In genomic region chr19:35518313-35518712, GRCh38 we compare ENCODE assay signal across 16 cellular contexts. TPM values are rescaled to one million over a fixed set of nuclear protein-coding genes. Genes with fewer than 3 reads are reported as not detected.
DNase-seq lines count a peak whose midpoint lies in the region; ATAC-seq and TF ChIP-seq lines count a peak whose summit lies in the region.
"Had no signal": no experiment of that assay in that cellular context is flagged by ENCODE, and none has a peak within 500 bp of the region (broad histone marks: within the 10 kb centered on the region; RNA-seq: fewer than 3 reads in every experiment).

No MANE protein-coding gene starts in this region.

- CTCF ChIA-PET in RWPE1 (lab: Yijun Ruan, JAX), result interaction anchor here (1.3 kb wide), 1 partner anchor 8 kb away, joined by 5 read pairs; no protein-coding TSS in a partner anchor

- no peak overlapping the region for H2AFZ ChIP-seq in fibroblast of lung (ENCODE audit: low read length)

- no peaks in the 10 kb centered on the region for H3K9me3 ChIP-seq in fibroblast of lung (ENCODE audit: control insufficient read depth, insufficient read depth, low read depth, low read length)
- H3K9me3 ChIP-seq: colonic mucosa had no signal

- H3K27me3 Mint-ChIP-seq in progenitor cell of endocrine pancreas, result peaks cover 25% of the 10 kb centered on the region
- peaks cover 10% of the 10 kb centered on the region for H3K27me3 Mint-ChIP-seq in glutamatergic neuron (ENCODE audit: unreplicated experiment)
- H3K27me3 Mint-ChIP-seq in naive thymus-derived CD8-positive, alpha-beta T cell, result peaks cover 7 to 37% (median 13%) of the 10 kb centered on the region in 5 donors

- H3K4me1 ChIP-seq in fibroblast of lung (ENCODE audit: control insufficient read depth, extremely low read depth, insufficient read depth, low read length), result peaks cover 11% of the 10 kb centered on the region
- H3K4me1 ChIP-seq: colonic mucosa had no signal

- TF ChIP-seq CTCF in RWPE1 (conservative IDR thresholded peaks at IDR 0.05; ENCODE audit: low read depth) (no peak), fibroblast of lung (conservative IDR thresholded peaks at IDR 0.05 in 1 of 2, IDR thresholded peaks at IDR 0.05 in 1 of 2; ENCODE audit: low read depth in 1 of 2, low read length in 2 of 2) (no peak), progenitor cell of endocrine pancreas (IDR thresholded peaks at IDR 0.05; ENCODE audit: unreplicated experiment) (no peak), glutamatergic neuron (IDR thresholded peaks at IDR 0.05; ENCODE audit: partially characterized antibody, unreplicated experiment) (no peak)

- peak overlapping the region; percentile 9; the same call in 1 of the 2 replicates for H3K27ac ChIP-seq in RWPE1
- peak overlapping the region; percentile 53 for H3K27ac ChIP-seq in fibroblast of lung (ENCODE audit: insufficient read depth, low read length)
- H3K27ac ChIP-seq: colonic mucosa had no signal

- H3K4me3 ChIP-seq in fibroblast of lung (replicated peaks in 1 of 4; ENCODE audit: control extremely low read depth in 1 of 4, insufficient read depth in 1 of 4, low read depth in 3 of 4, low read length in 4 of 4), result no peak overlapping the region
- H3K4me3 ChIP-seq: colonic mucosa had no signal

- H3K4me1 Mint-ChIP-seq in progenitor cell of endocrine pancreas (ENCODE audit: low read depth) (peaks cover 3% of the 10 kb centered on the region), glutamatergic neuron (ENCODE audit: low read depth, unreplicated experiment) (no peaks in the 10 kb centered on the region)
- no peaks in the 10 kb centered on the region for H3K4me1 Mint-ChIP-seq in naive thymus-derived CD8-positive, alpha-beta T cell
- H3K4me1 Mint-ChIP-seq: activated T-helper 17 cell treated with anti-CD3 and anti-CD28 coated beads, Interleukin-2, amount 50 U/mL, for 72 hours had no signal

- H3K9me3 Mint-ChIP-seq in progenitor cell of endocrine pancreas (ENCODE audit: low read depth) (no peaks in the 10 kb centered on the region), glutamatergic neuron (ENCODE audit: unreplicated experiment) (peaks cover 6% of the 10 kb centered on the region)
- H3K9me3 Mint-ChIP-seq in naive thymus-derived CD8-positive, alpha-beta T cell, result no peaks in the 10 kb centered on the region
- H3K9me3 Mint-ChIP-seq: activated T-helper 17 cell treated with anti-CD3 and anti-CD28 coated beads, Interleukin-2, amount 50 U/mL, for 72 hours had no signal

- no peaks in the 10 kb centered on the region for H3K27me3 ChIP-seq in fibroblast of lung (ENCODE audit: control insufficient read depth, insufficient read depth, low read length)
- H3K27me3 ChIP-seq: colonic mucosa had no signal

- no peaks in the 10 kb centered on the region for H3K79me2 ChIP-seq in fibroblast of lung (ENCODE audit: control insufficient read depth, insufficient read depth, low read length)

- no peaks in the 10 kb centered on the region for H4K20me1 ChIP-seq in fibroblast of lung (ENCODE audit: control insufficient read depth, extremely low read depth, insufficient read depth, low read length)

- peak overlapping the region; percentile 41 for H3K27ac Mint-ChIP-seq in progenitor cell of endocrine pancreas
- no peak overlapping the region for H3K27ac Mint-ChIP-seq in glutamatergic neuron (ENCODE audit: unreplicated experiment)
- no peak overlapping the region for H3K27ac Mint-ChIP-seq in naive thymus-derived CD8-positive, alpha-beta T cell
- H3K27ac Mint-ChIP-seq: activated T-helper 17 cell treated with anti-CD3 and anti-CD28 coated beads, Interleukin-2, amount 50 U/mL, for 72 hours had no signal

- H3K36me3 Mint-ChIP-seq in progenitor cell of endocrine pancreas (ENCODE audit: insufficient read depth) (no peaks in the 10 kb centered on the region), glutamatergic neuron (ENCODE audit: unreplicated experiment) (no peaks in the 10 kb centered on the region)
- no peaks in the 10 kb centered on the region for H3K36me3 Mint-ChIP-seq in naive thymus-derived CD8-positive, alpha-beta T cell

- DNase-seq in EL, result peak; percentile 96
- DNase-seq in RWPE1 (ENCODE audit: low spot score), result peak; percentile 43
- peak; percentile 92 for DNase-seq in fibroblast of lung (ENCODE audit: low read depth in 2 of 2)
- no peak for DNase-seq in progenitor cell of endocrine pancreas (ENCODE audit: low spot score, unreplicated experiment)
- DNase-seq in SKM-1 treated with dmso at 0.1 percent for 144 hours (lab: John Stamatoyannopoulos, UW; ENCODE audit: unreplicated experiment), result no peak
- DNase-seq in glutamatergic neuron, result no peak
- DNase-seq in naive thymus-derived CD8-positive, alpha-beta T cell, result no peak
- no peak for DNase-seq in NCI-H2171 (lab: John Stamatoyannopoulos, UW)
- DNase-seq: colonic mucosa; DMS 273 treated with DMSO at 0.1 percent for 48 hours; KBM-7; RPMI8226; stimulated activated CD4-positive, alpha-beta T cell treated with anti-CD3 and anti-CD28 coated beads, Interleukin-4, amount 100 ng/mL, for 24 hours had no signal

- POLR2A ChIA-PET in RWPE1 (lab: Yijun Ruan, JAX; ENCODE audit: low non-redundant PET), result no interaction called here
- POLR2A ChIA-PET in naive thymus-derived CD8-positive, alpha-beta T cell (lab: Charles Lee), result interaction anchor here (0.7 kb wide), 1 partner anchor 346 kb away, joined by 3 read pairs; no protein-coding TSS in a partner anchor

- H3K4me2 ChIP-seq in fibroblast of lung (ENCODE audit: extremely low read depth, insufficient read depth, low read length), result no peak overlapping the region

- H3K9ac ChIP-seq in fibroblast of lung (ENCODE audit: insufficient read depth, low read length), result no peak overlapping the region

- no peaks in the 10 kb centered on the region for H3K36me3 ChIP-seq in fibroblast of lung (ENCODE audit: control insufficient read depth, insufficient read depth, low read length)
- H3K36me3 ChIP-seq: colonic mucosa had no signal

- H3K4me3 Mint-ChIP-seq in progenitor cell of endocrine pancreas (ENCODE audit: low read depth) (no peak overlapping the region), glutamatergic neuron (ENCODE audit: unreplicated experiment) (no peak overlapping the region)
- no peak overlapping the region for H3K4me3 Mint-ChIP-seq in naive thymus-derived CD8-positive, alpha-beta T cell
- H3K4me3 Mint-ChIP-seq: activated T-helper 17 cell treated with anti-CD3 and anti-CD28 coated beads, Interleukin-2, amount 50 U/mL, for 72 hours had no signal

- no peak for ATAC-seq in naive thymus-derived CD8-positive, alpha-beta T cell
- ATAC-seq: activated CD4-positive, CD25-positive, alpha-beta regulatory T cell treated with anti-CD3 and anti-CD28 coated beads, Interleukin-2, amount 50 U/mL, for 24 hours; activated T-helper 17 cell treated with anti-CD3 and anti-CD28 coated beads, Interleukin-2, amount 50 U/mL, for 72 hours had no signal

RNA-seq across cellular contexts. Expression of gene DMKN, which starts 4.9 kb away (rescaled TPM):
- 14.2 and 29.3 TPM in 2 replicates for total RNA-seq in fibroblast of lung
- 2.1 and 2.8 TPM in 2 replicates for polyA plus RNA-seq in fibroblast of lung
- polyA plus RNA-seq in fibroblast of lung (2012), result 5.7 and 6.4 TPM in 2 replicates
- polyA minus RNA-seq in fibroblast of lung (ENCODE audit: low replicate concordance), result not detected in 2 replicates
- total RNA-seq in progenitor cell of endocrine pancreas, result 201 and 213 TPM in 2 replicates
- total RNA-seq in glutamatergic neuron (ENCODE audit: unreplicated experiment), result 0.88 TPM
- total RNA-seq in naive thymus-derived CD8-positive, alpha-beta T cell, result 1 to 10 TPM; 1.8 to 2.6 TPM
- polyA plus RNA-seq in naive thymus-derived CD8-positive, alpha-beta T cell, result 1 to 10 TPM in 1 of 3 donors, under 1 TPM in 2; 0.27 to 5.8 (median 0.42) TPM
- polyA plus RNA-seq: neural cell had no signal

RNA-seq across cellular contexts. Expression of gene SBSN, which starts 9.8 kb away (rescaled TPM):
- total RNA-seq in fibroblast of lung (4.1 and 9.0 TPM in 2 replicates), progenitor cell of endocrine pancreas (0.16 and 0.24 TPM in 2 replicates), glutamatergic neuron (ENCODE audit: unreplicated experiment) (0.29 TPM)
- 1.6 TPM in 2 replicates for polyA plus RNA-seq in fibroblast of lung
- polyA plus RNA-seq in fibroblast of lung (2012), result 3.4 and 3.7 TPM in 2 replicates
- polyA minus RNA-seq in fibroblast of lung (ENCODE audit: low replicate concordance), result not detected in 2 replicates
- under 1 TPM in 1 of 2 experiments, not detected in 1; 0.31 TPM for total RNA-seq in naive thymus-derived CD8-positive, alpha-beta T cell
- not detected for polyA plus RNA-seq in naive thymus-derived CD8-positive, alpha-beta T cell
- total RNA-seq: activated T-helper 17 cell treated with anti-CD3 and anti-CD28 coated beads, Interleukin-2, amount 50 U/mL, for 72 hours; colonic mucosa had no signal
- polyA plus RNA-seq: neural cell had no signal

RNA-seq across cellular contexts. Expression of gene GAPDHS, which starts 14.9 kb away (rescaled TPM):
- not detected in 2 replicates for total RNA-seq in fibroblast of lung
- polyA plus RNA-seq in fibroblast of lung, result not detected in 2 replicates
- not detected in 2 replicates for polyA plus RNA-seq in fibroblast of lung (2012)
- not detected in 2 replicates for polyA minus RNA-seq in fibroblast of lung (ENCODE audit: low replicate concordance)
- total RNA-seq in progenitor cell of endocrine pancreas, result not detected in 2 replicates
- total RNA-seq in glutamatergic neuron (ENCODE audit: unreplicated experiment), result not detected
- total RNA-seq in naive thymus-derived CD8-positive, alpha-beta T cell, result not detected
- polyA plus RNA-seq in naive thymus-derived CD8-positive, alpha-beta T cell, result not detected
- total RNA-seq: activated T-helper 17 cell treated with anti-CD3 and anti-CD28 coated beads, Interleukin-2, amount 50 U/mL, for 72 hours; colonic mucosa had no signal
- polyA plus RNA-seq: neural cell had no signal

RNA-seq across cellular contexts. Expression of gene TMEM147, which starts 27.1 kb away (rescaled TPM):
- 79.6 and 95.3 TPM in 2 replicates for total RNA-seq in fibroblast of lung
- 72.4 and 76.2 TPM in 2 replicates for polyA plus RNA-seq in fibroblast of lung
- polyA plus RNA-seq in fibroblast of lung (2012), result 97.1 and 104 TPM in 2 replicates
- 209 and 249 TPM in 2 replicates for polyA minus RNA-seq in fibroblast of lung (ENCODE audit: low replicate concordance)
- total RNA-seq in progenitor cell of endocrine pancreas, result 94.2 and 95.2 TPM in 2 replicates
- total RNA-seq in glutamatergic neuron (ENCODE audit: unreplicated experiment), result 67.2 TPM
- 10 to 100 TPM; 31.1 to 34.3 TPM for total RNA-seq in naive thymus-derived CD8-positive, alpha-beta T cell
- polyA plus RNA-seq in naive thymus-derived CD8-positive, alpha-beta T cell, result 100 to 1,000 TPM; 151 to 159 (median 157) TPM

RNA-seq across cellular contexts. Expression of gene KRTDAP, which starts 28.0 kb away (rescaled TPM):
- total RNA-seq in fibroblast of lung, result not detected in 2 replicates
- polyA plus RNA-seq in fibroblast of lung, result not detected in 2 replicates
- polyA plus RNA-seq in fibroblast of lung (2012), result not detected in 2 replicates
- polyA minus RNA-seq in fibroblast of lung (ENCODE audit: low replicate concordance), result not detected in 2 replicates
- total RNA-seq in progenitor cell of endocrine pancreas, result 1.6 and 4.8 TPM in 2 replicates
- not detected for total RNA-seq in glutamatergic neuron (ENCODE audit: unreplicated experiment)
- not detected for total RNA-seq in naive thymus-derived CD8-positive, alpha-beta T cell
- polyA plus RNA-seq in naive thymus-derived CD8-positive, alpha-beta T cell, result not detected
- total RNA-seq: activated T-helper 17 cell treated with anti-CD3 and anti-CD28 coated beads, Interleukin-2, amount 50 U/mL, for 72 hours; colonic mucosa had no signal
- polyA plus RNA-seq: neural cell had no signal

Comparison
In these comparisons a context has a peak if more than half of its experiments do, and no peak if none do; other contexts are left out.
1. DNase-seq: peak in EL (single experiment), RWPE1 (single experiment) and fibroblast of lung (2 of 2); none in progenitor cell of endocrine pancreas (single experiment), SKM-1 treated with dmso at 0.1 percent for 144 hours (single experiment), glutamatergic neuron (single experiment), naive thymus-derived CD8-positive, alpha-beta T cell (0 of 10) and NCI-H2171 (single experiment).